In the genomic region with DNA sequence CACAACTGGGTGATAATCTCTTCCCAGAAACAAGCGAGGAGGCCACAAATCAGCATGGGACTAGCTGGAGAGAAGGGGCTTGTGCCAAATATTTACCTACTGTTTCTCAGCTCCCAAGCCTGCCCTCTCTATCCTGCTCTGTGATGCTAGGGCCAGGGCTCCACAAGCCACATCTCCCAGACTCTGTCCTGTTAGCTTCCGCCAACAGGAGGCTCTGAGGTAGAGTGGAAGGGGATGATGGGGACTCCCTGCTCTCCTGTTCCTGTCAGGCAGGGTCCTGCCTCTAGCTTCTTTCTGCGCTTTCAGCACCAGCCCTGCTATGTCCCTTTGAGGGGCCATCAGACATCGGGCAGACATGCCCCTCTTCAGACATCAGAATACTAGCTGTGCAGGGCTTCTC, we compare ENCODE assay signal across 3 cellular contexts.
TF ChIP-seq lines count a peak whose summit lies in the region.

No MANE protein-coding gene starts in this region.

TF ChIP-seq in GM23338, 12 proteins besides CTCF, POLR2A, EP300 and RAD21 (continues in another document):
- TF ChIP-seq JUNB (IDR thresholded peaks at IDR 0.05; ENCODE audit: unreplicated experiment) (no peak), STAT1 (IDR thresholded peaks at IDR 0.05; ENCODE audit: unreplicated experiment) (no peak), EZH2 (IDR thresholded peaks at IDR 0.05; ENCODE audit: low read depth, unreplicated experiment) (no peak)
- TF ChIP-seq, protein P1, sequence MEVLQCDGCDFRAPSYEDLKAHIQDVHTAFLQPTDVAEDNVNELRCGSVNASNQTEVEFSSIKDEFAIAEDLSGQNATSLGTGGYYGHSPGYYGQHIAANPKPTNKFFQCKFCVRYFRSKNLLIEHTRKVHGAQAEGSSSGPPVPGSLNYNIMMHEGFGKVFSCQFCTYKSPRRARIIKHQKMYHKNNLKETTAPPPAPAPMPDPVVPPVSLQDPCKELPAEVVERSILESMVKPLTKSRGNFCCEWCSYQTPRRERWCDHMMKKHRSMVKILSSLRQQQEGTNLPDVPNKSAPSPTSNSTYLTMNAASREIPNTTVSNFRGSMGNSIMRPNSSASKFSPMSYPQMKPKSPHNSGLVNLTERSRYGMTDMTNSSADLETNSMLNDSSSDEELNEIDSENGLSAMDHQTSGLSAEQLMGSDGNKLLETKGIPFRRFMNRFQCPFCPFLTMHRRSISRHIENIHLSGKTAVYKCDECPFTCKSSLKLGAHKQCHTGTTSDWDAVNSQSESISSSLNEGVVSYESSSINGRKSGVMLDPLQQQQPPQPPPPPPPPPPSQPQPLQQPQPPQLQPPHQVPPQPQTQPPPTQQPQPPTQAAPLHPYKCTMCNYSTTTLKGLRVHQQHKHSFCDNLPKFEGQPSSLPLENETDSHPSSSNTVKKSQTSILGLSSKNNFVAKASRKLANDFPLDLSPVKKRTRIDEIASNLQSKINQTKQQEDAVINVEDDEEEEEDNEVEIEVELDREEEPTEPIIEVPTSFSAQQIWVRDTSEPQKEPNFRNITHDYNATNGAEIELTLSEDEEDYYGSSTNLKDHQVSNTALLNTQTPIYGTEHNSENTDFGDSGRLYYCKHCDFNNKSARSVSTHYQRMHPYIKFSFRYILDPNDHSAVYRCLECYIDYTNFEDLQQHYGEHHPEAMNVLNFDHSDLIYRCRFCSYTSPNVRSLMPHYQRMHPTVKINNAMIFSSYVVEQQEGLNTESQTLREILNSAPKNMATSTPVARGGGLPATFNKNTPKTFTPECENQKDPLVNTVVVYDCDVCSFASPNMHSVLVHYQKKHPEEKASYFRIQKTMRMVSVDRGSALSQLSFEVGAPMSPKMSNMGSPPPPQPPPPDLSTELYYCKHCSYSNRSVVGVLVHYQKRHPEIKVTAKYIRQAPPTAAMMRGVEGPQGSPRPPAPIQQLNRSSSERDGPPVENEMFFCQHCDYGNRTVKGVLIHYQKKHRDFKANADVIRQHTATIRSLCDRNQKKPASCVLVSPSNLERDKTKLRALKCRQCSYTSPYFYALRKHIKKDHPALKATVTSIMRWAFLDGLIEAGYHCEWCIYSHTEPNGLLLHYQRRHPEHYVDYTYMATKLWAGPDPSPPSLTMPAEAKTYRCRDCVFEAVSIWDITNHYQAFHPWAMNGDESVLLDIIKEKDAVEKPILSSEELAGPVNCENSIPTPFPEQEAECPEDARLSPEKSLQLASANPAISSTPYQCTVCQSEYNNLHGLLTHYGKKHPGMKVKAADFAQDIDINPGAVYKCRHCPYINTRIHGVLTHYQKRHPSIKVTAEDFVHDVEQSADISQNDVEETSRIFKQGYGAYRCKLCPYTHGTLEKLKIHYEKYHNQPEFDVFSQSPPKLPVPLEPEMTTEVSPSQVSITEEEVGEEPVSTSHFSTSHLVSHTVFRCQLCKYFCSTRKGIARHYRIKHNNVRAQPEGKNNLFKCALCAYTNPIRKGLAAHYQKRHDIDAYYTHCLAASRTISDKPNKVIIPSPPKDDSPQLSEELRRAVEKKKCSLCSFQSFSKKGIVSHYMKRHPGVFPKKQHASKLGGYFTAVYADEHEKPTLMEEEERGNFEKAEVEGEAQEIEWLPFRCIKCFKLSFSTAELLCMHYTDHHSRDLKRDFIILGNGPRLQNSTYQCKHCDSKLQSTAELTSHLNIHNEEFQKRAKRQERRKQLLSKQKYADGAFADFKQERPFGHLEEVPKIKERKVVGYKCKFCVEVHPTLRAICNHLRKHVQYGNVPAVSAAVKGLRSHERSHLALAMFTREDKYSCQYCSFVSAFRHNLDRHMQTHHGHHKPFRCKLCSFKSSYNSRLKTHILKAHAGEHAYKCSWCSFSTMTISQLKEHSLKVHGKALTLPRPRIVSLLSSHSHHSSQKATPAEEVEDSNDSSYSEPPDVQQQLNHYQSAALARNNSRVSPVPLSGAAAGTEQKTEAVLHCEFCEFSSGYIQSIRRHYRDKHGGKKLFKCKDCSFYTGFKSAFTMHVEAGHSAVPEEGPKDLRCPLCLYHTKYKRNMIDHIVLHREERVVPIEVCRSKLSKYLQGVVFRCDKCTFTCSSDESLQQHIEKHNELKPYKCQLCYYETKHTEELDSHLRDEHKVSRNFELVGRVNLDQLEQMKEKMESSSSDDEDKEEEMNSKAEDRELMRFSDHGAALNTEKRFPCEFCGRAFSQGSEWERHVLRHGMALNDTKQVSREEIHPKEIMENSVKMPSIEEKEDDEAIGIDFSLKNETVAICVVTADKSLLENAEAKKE (CRISPR knock-in tag; IDR thresholded peaks at IDR 0.05), result no peak

TF ChIP-seq in K562, 482 proteins besides CTCF, POLR2A, EP300 and RAD21 (continues in another document):
- TF ChIP-seq, protein P2, sequence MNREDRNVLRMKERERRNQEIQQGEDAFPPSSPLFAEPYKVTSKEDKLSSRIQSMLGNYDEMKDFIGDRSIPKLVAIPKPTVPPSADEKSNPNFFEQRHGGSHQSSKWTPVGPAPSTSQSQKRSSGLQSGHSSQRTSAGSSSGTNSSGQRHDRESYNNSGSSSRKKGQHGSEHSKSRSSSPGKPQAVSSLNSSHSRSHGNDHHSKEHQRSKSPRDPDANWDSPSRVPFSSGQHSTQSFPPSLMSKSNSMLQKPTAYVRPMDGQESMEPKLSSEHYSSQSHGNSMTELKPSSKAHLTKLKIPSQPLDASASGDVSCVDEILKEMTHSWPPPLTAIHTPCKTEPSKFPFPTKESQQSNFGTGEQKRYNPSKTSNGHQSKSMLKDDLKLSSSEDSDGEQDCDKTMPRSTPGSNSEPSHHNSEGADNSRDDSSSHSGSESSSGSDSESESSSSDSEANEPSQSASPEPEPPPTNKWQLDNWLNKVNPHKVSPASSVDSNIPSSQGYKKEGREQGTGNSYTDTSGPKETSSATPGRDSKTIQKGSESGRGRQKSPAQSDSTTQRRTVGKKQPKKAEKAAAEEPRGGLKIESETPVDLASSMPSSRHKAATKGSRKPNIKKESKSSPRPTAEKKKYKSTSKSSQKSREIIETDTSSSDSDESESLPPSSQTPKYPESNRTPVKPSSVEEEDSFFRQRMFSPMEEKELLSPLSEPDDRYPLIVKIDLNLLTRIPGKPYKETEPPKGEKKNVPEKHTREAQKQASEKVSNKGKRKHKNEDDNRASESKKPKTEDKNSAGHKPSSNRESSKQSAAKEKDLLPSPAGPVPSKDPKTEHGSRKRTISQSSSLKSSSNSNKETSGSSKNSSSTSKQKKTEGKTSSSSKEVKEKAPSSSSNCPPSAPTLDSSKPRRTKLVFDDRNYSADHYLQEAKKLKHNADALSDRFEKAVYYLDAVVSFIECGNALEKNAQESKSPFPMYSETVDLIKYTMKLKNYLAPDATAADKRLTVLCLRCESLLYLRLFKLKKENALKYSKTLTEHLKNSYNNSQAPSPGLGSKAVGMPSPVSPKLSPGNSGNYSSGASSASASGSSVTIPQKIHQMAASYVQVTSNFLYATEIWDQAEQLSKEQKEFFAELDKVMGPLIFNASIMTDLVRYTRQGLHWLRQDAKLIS (CRISPR knock-in tag; IDR thresholded peaks at IDR 0.05), result no peak
- TF ChIP-seq NELFE (IDR thresholded peaks at IDR 0.05; ENCODE audit: insufficient read depth, insufficient read length), result no peak
- TF ChIP-seq ZNF12 (CRISPR knock-in tag; IDR thresholded peaks at IDR 0.05), result no peak
- no peak for TF ChIP-seq MEF2D (tag; conservative IDR thresholded peaks at IDR 0.05; ENCODE audit: low read depth)
- TF ChIP-seq ZNF699 (CRISPR knock-in tag; IDR thresholded peaks at IDR 0.05; ENCODE audit: insufficient replicate concordance), result no peak
- TF ChIP-seq POLR3A (IDR thresholded peaks at IDR 0.05; ENCODE audit: borderline replicate concordance, extremely low read depth, insufficient read depth, insufficient read length), result no peak
- TF ChIP-seq, protein P3, sequence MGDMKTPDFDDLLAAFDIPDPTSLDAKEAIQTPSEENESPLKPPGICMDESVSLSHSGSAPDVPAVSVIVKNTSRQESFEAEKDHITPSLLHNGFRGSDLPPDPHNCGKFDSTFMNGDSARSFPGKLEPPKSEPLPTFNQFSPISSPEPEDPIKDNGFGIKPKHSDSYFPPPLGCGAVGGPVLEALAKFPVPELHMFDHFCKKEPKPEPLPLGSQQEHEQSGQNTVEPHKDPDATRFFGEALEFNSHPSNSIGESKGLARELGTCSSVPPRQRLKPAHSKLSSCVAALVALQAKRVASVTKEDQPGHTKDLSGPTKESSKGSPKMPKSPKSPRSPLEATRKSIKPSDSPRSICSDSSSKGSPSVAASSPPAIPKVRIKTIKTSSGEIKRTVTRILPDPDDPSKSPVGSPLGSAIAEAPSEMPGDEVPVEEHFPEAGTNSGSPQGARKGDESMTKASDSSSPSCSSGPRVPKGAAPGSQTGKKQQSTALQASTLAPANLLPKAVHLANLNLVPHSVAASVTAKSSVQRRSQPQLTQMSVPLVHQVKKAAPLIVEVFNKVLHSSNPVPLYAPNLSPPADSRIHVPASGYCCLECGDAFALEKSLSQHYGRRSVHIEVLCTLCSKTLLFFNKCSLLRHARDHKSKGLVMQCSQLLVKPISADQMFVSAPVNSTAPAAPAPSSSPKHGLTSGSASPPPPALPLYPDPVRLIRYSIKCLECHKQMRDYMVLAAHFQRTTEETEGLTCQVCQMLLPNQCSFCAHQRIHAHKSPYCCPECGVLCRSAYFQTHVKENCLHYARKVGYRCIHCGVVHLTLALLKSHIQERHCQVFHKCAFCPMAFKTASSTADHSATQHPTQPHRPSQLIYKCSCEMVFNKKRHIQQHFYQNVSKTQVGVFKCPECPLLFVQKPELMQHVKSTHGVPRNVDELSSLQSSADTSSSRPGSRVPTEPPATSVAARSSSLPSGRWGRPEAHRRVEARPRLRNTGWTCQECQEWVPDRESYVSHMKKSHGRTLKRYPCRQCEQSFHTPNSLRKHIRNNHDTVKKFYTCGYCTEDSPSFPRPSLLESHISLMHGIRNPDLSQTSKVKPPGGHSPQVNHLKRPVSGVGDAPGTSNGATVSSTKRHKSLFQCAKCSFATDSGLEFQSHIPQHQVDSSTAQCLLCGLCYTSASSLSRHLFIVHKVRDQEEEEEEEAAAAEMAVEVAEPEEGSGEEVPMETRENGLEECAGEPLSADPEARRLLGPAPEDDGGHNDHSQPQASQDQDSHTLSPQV (IDR thresholded peaks at IDR 0.05), result no peak

TF ChIP-seq in HepG2, 621 proteins besides CTCF, POLR2A, EP300 and RAD21:
- TF ChIP-seq ZNF781 (CRISPR knock-in tag; IDR thresholded peaks at IDR 0.05; ENCODE audit: borderline replicate concordance, not compliant biosample characterization) (no peak), ZFP41 (CRISPR knock-in tag; IDR thresholded peaks at IDR 0.05; ENCODE audit: borderline replicate concordance) (no peak)
- TF ChIP-seq, protein P4, sequence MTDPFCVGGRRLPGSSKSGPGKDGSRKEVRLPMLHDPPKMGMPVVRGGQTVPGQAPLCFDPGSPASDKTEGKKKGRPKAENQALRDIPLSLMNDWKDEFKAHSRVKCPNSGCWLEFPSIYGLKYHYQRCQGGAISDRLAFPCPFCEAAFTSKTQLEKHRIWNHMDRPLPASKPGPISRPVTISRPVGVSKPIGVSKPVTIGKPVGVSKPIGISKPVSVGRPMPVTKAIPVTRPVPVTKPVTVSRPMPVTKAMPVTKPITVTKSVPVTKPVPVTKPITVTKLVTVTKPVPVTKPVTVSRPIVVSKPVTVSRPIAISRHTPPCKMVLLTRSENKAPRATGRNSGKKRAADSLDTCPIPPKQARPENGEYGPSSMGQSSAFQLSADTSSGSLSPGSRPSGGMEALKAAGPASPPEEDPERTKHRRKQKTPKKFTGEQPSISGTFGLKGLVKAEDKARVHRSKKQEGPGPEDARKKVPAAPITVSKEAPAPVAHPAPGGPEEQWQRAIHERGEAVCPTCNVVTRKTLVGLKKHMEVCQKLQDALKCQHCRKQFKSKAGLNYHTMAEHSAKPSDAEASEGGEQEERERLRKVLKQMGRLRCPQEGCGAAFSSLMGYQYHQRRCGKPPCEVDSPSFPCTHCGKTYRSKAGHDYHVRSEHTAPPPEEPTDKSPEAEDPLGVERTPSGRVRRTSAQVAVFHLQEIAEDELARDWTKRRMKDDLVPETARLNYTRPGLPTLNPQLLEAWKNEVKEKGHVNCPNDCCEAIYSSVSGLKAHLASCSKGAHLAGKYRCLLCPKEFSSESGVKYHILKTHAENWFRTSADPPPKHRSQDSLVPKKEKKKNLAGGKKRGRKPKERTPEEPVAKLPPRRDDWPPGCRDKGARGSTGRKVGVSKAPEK (CRISPR knock-in tag; IDR thresholded peaks at IDR 0.05; ENCODE audit: borderline replicate concordance), result no peak
